ENCODE assay signal across 28 cellular contexts in genomic region chr11:69108559-69108958, GRCh38. TPM values are rescaled to one million over a fixed set of nuclear protein-coding genes. Genes with fewer than 3 reads are reported as not detected.
"Had no signal": no experiment of that assay in that cellular context is flagged by ENCODE, and none has a peak within 500 bp of the region (broad histone marks: within the 10 kb centered on the region; RNA-seq: fewer than 3 reads in every experiment).

No MANE protein-coding gene starts in this region.

- ATAC-seq: activated naive CD4-positive, alpha-beta T cell treated with anti-CD3 and anti-CD28 coated beads, Interleukin-2, amount 50 U/mL, for 72 hours; activated T-cell treated with anti-CD3 and anti-CD28 coated beads, Interleukin-2, amount 50 U/mL, for 72 hours; effector memory CD8-positive, alpha-beta T cell; foreskin keratinocyte; gastrocnemius medialis; WTC11 had no signal

- FAIRE-seq: astrocyte, colon had no signal

- DNase-seq: activated CD4-positive, alpha-beta memory T cell treated with anti-CD3 and anti-CD28 coated beads, Interleukin-2, amount 10 ng/mL, durations not matched to agents 7 days and 5 days; activated CD4-positive, alpha-beta T cell treated with anti-CD3 and anti-CD28 coated beads for 1 hour; activated CD4-positive, alpha-beta T cell treated with anti-CD3 and anti-CD28 coated beads for 4 hours; activated CD4-positive, alpha-beta T cell treated with anti-CD3 and anti-CD28 coated beads, Interleukin-2, amount 10 ng/mL, durations not matched to agents 7 days and 5 days; activated CD4-positive, alpha-beta T cell treated with anti-CD3 and anti-CD28 coated beads, Interleukin-2, amount 50 U/mL, for 4 hours; activated CD8-positive, alpha-beta memory T cell treated with anti-CD3 and anti-CD28 coated beads, Interleukin-2, amount 50 U/mL, for 48 hours; activated gamma-delta T cell; activated naive CD4-positive, alpha-beta T cell; activated naive CD4-positive, alpha-beta T cell treated with anti-CD3 and anti-CD28 coated beads, Interleukin-2, amount 10 ng/mL, durations not matched to agents 7 days and 5 days; activated naive CD8-positive, alpha-beta T cell treated with anti-CD3 and anti-CD28 coated beads, Interleukin-2, amount 10 ng/mL, durations not matched to agents 7 days and 5 days; activated T-cell treated with anti-CD3 and anti-CD28 coated beads for 4 hours; activated T-cell treated with anti-CD3 and anti-CD28 coated beads, Interleukin-2, amount 50 U/mL, for 24 hours; activated T-cell treated with anti-CD3 and anti-CD28 coated beads, Interleukin-2, amount 50 U/mL, for 72 hours; brain microvascular endothelial cell; cortex of kidney; dermis blood vessel endothelial cell; effector CD4-positive, alpha-beta T cell; effector memory CD8-positive, alpha-beta T cell; erythroblast; foreskin keratinocyte; gastrocnemius medialis; glutamatergic neuron; T-helper 2 cell had no signal

- H3K27ac ChIP-seq: brain microvascular endothelial cell, esophagus muscularis mucosa, foreskin keratinocyte, gastrocnemius medialis had no signal

- H3K36me3 ChIP-seq: brain microvascular endothelial cell, gastrocnemius medialis had no signal

- H3K9me3 ChIP-seq: esophagus muscularis mucosa, gastrocnemius medialis had no signal

- H3K4me3 ChIP-seq: esophagus muscularis mucosa, gastrocnemius medialis had no signal

- H3K4me1 ChIP-seq: foreskin keratinocyte, gastrocnemius medialis had no signal

- H3K27me3 ChIP-seq: brain microvascular endothelial cell, esophagus muscularis mucosa, gastrocnemius medialis had no signal

RNA-seq across cellular contexts. Expression of gene SMIM38, which starts 47.2 kb away (rescaled TPM):
- total RNA-seq: astrocyte, foreskin keratinocyte had no signal
- polyA plus RNA-seq: foreskin keratinocyte had no signal
